ENCODE assay signal across 1 cellular context in genomic region chr2:75453696-75454095, GRCh38.
TF ChIP-seq lines count a peak whose summit lies in the region.

No MANE protein-coding gene starts in this region.

TF ChIP-seq in GM23338, 12 proteins besides CTCF, POLR2A, EP300 and RAD21 (continued from another document):
- TF ChIP-seq ZNF462 (CRISPR knock-in tag; IDR thresholded peaks at IDR 0.05): no peak
- TF ChIP-seq, protein P1, sequence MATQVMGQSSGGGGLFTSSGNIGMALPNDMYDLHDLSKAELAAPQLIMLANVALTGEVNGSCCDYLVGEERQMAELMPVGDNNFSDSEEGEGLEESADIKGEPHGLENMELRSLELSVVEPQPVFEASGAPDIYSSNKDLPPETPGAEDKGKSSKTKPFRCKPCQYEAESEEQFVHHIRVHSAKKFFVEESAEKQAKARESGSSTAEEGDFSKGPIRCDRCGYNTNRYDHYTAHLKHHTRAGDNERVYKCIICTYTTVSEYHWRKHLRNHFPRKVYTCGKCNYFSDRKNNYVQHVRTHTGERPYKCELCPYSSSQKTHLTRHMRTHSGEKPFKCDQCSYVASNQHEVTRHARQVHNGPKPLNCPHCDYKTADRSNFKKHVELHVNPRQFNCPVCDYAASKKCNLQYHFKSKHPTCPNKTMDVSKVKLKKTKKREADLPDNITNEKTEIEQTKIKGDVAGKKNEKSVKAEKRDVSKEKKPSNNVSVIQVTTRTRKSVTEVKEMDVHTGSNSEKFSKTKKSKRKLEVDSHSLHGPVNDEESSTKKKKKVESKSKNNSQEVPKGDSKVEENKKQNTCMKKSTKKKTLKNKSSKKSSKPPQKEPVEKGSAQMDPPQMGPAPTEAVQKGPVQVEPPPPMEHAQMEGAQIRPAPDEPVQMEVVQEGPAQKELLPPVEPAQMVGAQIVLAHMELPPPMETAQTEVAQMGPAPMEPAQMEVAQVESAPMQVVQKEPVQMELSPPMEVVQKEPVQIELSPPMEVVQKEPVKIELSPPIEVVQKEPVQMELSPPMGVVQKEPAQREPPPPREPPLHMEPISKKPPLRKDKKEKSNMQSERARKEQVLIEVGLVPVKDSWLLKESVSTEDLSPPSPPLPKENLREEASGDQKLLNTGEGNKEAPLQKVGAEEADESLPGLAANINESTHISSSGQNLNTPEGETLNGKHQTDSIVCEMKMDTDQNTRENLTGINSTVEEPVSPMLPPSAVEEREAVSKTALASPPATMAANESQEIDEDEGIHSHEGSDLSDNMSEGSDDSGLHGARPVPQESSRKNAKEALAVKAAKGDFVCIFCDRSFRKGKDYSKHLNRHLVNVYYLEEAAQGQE (IDR thresholded peaks at IDR 0.05; ENCODE audit: unreplicated experiment): no peak
- no peak for TF ChIP-seq JUNB (IDR thresholded peaks at IDR 0.05; ENCODE audit: unreplicated experiment)
- no peak for TF ChIP-seq ZNF331 (CRISPR knock-in tag; IDR thresholded peaks at IDR 0.05; ENCODE audit: low read depth)
